10 cellular contexts compared by ENCODE assay signal in the genomic region with DNA sequence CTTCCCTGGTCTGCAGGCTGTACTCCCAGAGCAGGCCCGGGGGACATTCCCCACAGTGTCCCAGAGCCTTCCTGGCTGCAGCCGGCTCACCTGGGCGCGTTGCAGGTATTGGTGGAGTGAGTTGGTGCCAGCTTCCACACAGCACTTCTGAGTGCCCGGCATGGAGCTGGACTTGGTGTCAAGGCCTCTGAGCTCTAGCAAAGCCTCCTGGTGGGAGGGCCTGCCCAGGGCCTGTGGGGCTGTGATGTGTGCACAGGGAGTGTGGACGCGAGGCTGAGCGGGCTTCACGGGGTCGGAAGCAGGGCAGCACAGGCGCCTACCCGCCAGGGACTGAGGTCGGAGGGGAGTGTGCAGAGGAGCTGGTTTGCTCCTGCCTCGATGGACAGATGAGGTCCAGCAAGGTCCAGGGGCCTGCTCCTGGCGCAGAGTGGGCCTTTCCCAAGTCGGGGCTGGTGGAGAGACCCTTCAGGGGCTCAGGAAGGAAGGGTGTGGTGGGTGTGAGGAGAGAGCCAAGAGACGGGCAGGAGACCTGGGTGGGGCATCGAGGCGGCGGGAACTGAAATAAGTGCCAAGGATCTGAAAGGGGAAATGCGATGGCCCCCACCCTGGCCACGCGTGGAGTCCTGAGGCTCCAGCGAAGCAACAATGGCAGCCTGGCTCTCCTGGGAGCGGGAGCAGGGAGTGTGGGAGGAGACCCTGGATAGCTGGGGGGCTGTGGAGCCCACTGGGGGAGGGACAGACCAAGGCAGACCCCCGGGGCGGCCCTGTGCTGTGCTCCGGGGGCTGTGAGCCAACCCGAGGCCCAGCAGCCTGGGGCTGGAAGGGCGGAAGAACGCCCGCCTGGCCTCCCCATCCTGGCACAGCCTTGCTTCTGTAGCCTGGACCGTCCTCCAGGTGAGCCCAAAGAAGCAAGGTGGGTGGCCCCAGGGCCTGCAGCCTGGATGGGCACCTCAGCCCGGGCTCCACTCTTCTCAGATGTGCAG.
DNase-seq lines count a peak whose midpoint lies in the region; ATAC-seq and TF ChIP-seq lines count a peak whose summit lies in the region.
"Had no signal": no experiment of that assay in that cellular context is flagged by ENCODE, and none has a peak within 500 bp of the region (broad histone marks: within the 10 kb centered on the region; RNA-seq: fewer than 3 reads in every experiment).

No MANE protein-coding gene starts in this region.

- CTCF ChIA-PET in HEK293T (lab: Yijun Ruan, JAX) = no interaction called here

- peaks cover 16% of the 10 kb centered on the region for H3K4me1 Mint-ChIP-seq in neural progenitor cell

- H3K79me2 ChIP-seq in ACC112 (ENCODE audit: control insufficient read depth, insufficient read depth, low read length, unreplicated experiment) (peaks cover 8% of the 10 kb centered on the region), neural progenitor cell (ENCODE audit: low read depth) (peaks cover 6% of the 10 kb centered on the region)

- no peak overlapping the region for H3K4me2 ChIP-seq in neural progenitor cell

- H3F3A ChIP-seq in neural progenitor cell (ENCODE audit: low read depth) = no peaks in the 10 kb centered on the region

- ATAC-seq in HG03439 (IDR thresholded peaks at IDR 0.05; ENCODE audit: unreplicated experiment) (no peak), GM21367 (IDR thresholded peaks at IDR 0.05; ENCODE audit: unreplicated experiment) (no peak), GM19023 (IDR thresholded peaks at IDR 0.05; ENCODE audit: unreplicated experiment) (no peak)

- no peaks in the 10 kb centered on the region for H3K9me3 Mint-ChIP-seq in neural progenitor cell

- no peaks in the 10 kb centered on the region for H3K36me3 ChIP-seq in ACC112 (ENCODE audit: insufficient read depth, low read length)
- H3K36me3 ChIP-seq in HUES6 (ENCODE audit: control insufficient read depth, insufficient read depth, low read length) = no peaks in the 10 kb centered on the region
- no peaks in the 10 kb centered on the region for H3K36me3 ChIP-seq in neural progenitor cell
- H3K36me3 ChIP-seq: SJCRH30 had no signal

- POLR2A ChIA-PET in HEK293T (lab: Yijun Ruan, JAX) = no interaction called here

- H3K9ac ChIP-seq in HUES6 (ENCODE audit: low read length) (no peak overlapping the region), neural progenitor cell (no peak overlapping the region)

- peak overlapping the region; percentile 33 for H3K27ac Mint-ChIP-seq in neural progenitor cell

- H3K27ac ChIP-seq in ACC112 (ENCODE audit: low read depth, low read length) = peak overlapping the region; percentile 77
- H3K27ac ChIP-seq in HUES6 (ENCODE audit: low read depth, low read length) = 0 out of 2 replicates have a peak overlapping the region, but pooled peaks have one; percentile 11
- peak overlapping the region; percentile 95 for H3K27ac ChIP-seq in cingulate gyrus (ENCODE audit: low read depth, low read length)
- no peak overlapping the region for H3K27ac ChIP-seq in neural progenitor cell
- H3K27ac ChIP-seq: SJCRH30 had no signal

- no peak for TF ChIP-seq CTCF in neural progenitor cell (IDR thresholded peaks at IDR 0.05)

- peaks cover 2% of the 10 kb centered on the region for H3K27me3 Mint-ChIP-seq in neural progenitor cell (ENCODE audit: insufficient read depth, low read depth)

- DNase-seq in neural progenitor cell (ENCODE audit: low spot score) (no peak), HEK293T (ENCODE audit: extremely low spot score) (no peak)
- DNase-seq: activated gamma-delta T cell had no signal

- H3K4me1 ChIP-seq in ACC112 (ENCODE audit: control insufficient read depth, insufficient read depth, low read length, unreplicated experiment) (peaks cover 49% of the 10 kb centered on the region), HUES6 (ENCODE audit: control insufficient read depth, insufficient read depth, low read length) (peaks cover 27% of the 10 kb centered on the region), neural progenitor cell (peaks cover 8% of the 10 kb centered on the region)

- H3K36me3 Mint-ChIP-seq in neural progenitor cell = no peaks in the 10 kb centered on the region

- H2AFZ ChIP-seq in ACC112 (ENCODE audit: low read length, unreplicated experiment) (no peak overlapping the region), neural progenitor cell (replicated peaks) (no peak overlapping the region)

- H3K4me3 ChIP-seq in ACC112 (ENCODE audit: low read depth, low read length) (no peak overlapping the region), HUES6 (ENCODE audit: low read depth, low read length) (no peak overlapping the region), neural progenitor cell (no peak overlapping the region)
- H3K4me3 ChIP-seq: SJCRH30 had no signal

- no peaks in the 10 kb centered on the region for H3K9me3 ChIP-seq in HUES6 (ENCODE audit: control insufficient read depth, insufficient read depth, low read depth, low read length)
- no peaks in the 10 kb centered on the region for H3K9me3 ChIP-seq in neural progenitor cell (ENCODE audit: low read depth)
- H3K9me3 ChIP-seq: SJCRH30 had no signal

- no peak overlapping the region for H3K4me3 Mint-ChIP-seq in neural progenitor cell

- peaks cover 46% of the 10 kb centered on the region for H4K20me1 ChIP-seq in neural progenitor cell (ENCODE audit: low read depth)

- H3K27me3 ChIP-seq in ACC112 (ENCODE audit: insufficient read depth, low read length) (no peaks in the 10 kb centered on the region), HUES6 (ENCODE audit: control insufficient read depth, insufficient read depth, low read length) (no peaks in the 10 kb centered on the region), neural progenitor cell (no peaks in the 10 kb centered on the region)
- H3K27me3 ChIP-seq: SJCRH30 had no signal

TF ChIP-seq in HEK293T, 16 proteins besides CTCF, POLR2A, EP300 and RAD21:
- TF ChIP-seq, protein P1, sequence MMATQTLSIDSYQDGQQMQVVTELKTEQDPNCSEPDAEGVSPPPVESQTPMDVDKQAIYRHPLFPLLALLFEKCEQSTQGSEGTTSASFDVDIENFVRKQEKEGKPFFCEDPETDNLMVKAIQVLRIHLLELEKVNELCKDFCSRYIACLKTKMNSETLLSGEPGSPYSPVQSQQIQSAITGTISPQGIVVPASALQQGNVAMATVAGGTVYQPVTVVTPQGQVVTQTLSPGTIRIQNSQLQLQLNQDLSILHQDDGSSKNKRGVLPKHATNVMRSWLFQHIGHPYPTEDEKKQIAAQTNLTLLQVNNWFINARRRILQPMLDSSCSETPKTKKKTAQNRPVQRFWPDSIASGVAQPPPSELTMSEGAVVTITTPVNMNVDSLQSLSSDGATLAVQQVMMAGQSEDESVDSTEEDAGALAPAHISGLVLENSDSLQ (IDR thresholded peaks at IDR 0.05) = no peak
- TF ChIP-seq ZNF384 (IDR thresholded peaks at IDR 0.05) (no peak), FOXA1 (IDR thresholded peaks at IDR 0.05) (no peak), CTBP1 (IDR thresholded peaks at IDR 0.05; ENCODE audit: borderline replicate concordance) (no peak), L3MBTL2 (conservative IDR thresholded peaks at IDR 0.05) (no peak), ARNT (IDR thresholded peaks at IDR 0.05) (no peak), ELF4 (IDR thresholded peaks at IDR 0.05) (no peak), FOXM1 (IDR thresholded peaks at IDR 0.05; ENCODE audit: borderline replicate concordance) (no peak), FOXK2 (IDR thresholded peaks at IDR 0.05) (no peak), HDGF (IDR thresholded peaks at IDR 0.05; ENCODE audit: borderline replicate concordance) (no peak), TARDBP (IDR thresholded peaks at IDR 0.05) (no peak), NFRKB (IDR thresholded peaks at IDR 0.05) (no peak), SUZ12 (IDR thresholded peaks at IDR 0.05) (no peak), BHLHE40 (IDR thresholded peaks at IDR 0.05; ENCODE audit: borderline replicate concordance) (no peak), SP1 (IDR thresholded peaks at IDR 0.05) (no peak), LEF1 (IDR thresholded peaks at IDR 0.05; ENCODE audit: borderline replicate concordance) (no peak)
